In genomic region chr14:50795909-50796308, GRCh38 we compare ENCODE assay signal across 1 cellular context.
TF ChIP-seq lines count a peak whose summit lies in the region.

No MANE protein-coding gene starts in this region.

TF ChIP-seq in HEK293, 187 proteins besides CTCF, POLR2A, EP300 and RAD21 (continued from another document):
- TF ChIP-seq, protein P1, sequence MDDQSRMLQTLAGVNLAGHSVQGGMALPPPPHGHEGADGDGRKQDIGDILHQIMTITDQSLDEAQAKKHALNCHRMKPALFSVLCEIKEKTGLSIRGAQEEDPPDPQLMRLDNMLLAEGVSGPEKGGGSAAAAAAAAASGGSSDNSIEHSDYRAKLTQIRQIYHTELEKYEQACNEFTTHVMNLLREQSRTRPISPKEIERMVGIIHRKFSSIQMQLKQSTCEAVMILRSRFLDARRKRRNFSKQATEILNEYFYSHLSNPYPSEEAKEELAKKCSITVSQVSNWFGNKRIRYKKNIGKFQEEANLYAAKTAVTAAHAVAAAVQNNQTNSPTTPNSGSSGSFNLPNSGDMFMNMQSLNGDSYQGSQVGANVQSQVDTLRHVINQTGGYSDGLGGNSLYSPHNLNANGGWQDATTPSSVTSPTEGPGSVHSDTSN (CRISPR knock-in tag; IDR thresholded peaks at IDR 0.05) = no peak
- no peak for TF ChIP-seq ZNF544 (tag by site-specific recombination; IDR thresholded peaks at IDR 0.05)
